8 cellular contexts compared by ENCODE assay signal in the genomic region with DNA sequence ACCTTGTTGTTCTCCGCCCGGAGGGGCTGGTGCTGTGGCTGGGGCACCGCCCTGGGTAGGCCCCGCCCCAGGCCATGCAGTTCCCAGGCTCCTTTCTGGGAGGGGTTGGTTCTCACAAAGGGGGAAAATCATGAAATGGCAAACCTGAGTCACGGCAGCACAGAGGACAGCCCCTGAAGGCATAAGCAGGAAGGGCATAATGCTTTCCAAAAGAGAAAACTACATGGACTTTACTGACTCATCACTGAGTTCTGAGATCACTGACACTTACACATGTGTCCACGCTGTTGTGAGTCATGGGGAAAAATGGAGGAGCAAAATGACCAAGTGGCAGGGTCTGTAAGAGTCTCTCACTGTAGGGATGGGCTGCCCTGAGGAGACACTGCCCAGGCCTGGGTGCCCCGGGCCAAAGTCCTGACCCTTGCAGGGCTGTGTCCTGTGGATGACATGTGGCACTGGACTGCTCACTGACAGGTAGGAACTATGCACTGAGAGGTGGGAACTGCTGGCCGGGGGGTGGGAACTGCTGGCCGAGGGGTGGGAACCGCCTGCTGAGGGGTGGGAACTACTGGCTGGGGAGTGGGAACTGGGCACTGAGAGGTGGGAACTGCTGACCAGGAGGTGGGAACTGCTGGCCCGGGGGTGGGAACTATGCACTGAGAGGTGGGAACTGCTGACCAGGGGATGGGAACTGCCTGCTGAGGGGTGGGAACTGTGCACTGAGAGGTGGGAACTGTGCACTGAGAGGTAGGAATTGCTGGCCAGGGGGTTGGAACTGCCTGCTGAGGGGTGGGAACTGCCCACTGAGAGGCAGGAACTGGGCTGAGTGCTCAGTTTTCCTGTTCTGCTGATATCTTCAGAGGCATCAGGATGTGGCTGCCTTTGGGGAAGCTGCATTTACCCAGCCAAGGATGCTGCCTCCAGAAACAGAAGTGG.
DNase-seq lines count a peak whose midpoint lies in the region; ATAC-seq, FAIRE-seq and TF ChIP-seq lines count a peak whose summit lies in the region.

No MANE protein-coding gene starts in this region.

- TF ChIP-seq POLR2A in A549 (IDR thresholded peaks at IDR 0.05; ENCODE audit: low read length) (no peak), K562 (conservative IDR thresholded peaks at IDR 0.05) (no peak), HepG2 (IDR thresholded peaks at IDR 0.05; ENCODE audit: insufficient read depth in 1 of 2, low read depth in 2 of 2, low read length in 2 of 2) (no peak), GM12892 (IDR thresholded peaks at IDR 0.05; ENCODE audit: low read depth, low read length) (no peak)

- H3K4me1 ChIP-seq in A549 (peaks cover 14% of the 10 kb centered on the region), K562 (replicated peaks in 1 of 2; ENCODE audit: control insufficient read depth in 2 of 2, insufficient read depth in 2 of 2, low read length in 2 of 2) (peaks cover 0 to 13% of the 10 kb centered on the region in 2 experiments; a peak in 1 of 5 replicates), HepG2 (ENCODE audit: insufficient read depth, low read length) (no peaks in the 10 kb centered on the region)

- H4K20me1 ChIP-seq in K562 (replicated peaks; ENCODE audit: control insufficient read depth, insufficient read depth, low read length) = peaks cover 19% of the 10 kb centered on the region
- no peaks in the 10 kb centered on the region for H4K20me1 ChIP-seq in HepG2 (ENCODE audit: insufficient read depth, low read length)

- TF ChIP-seq RAD21 in A549 (conservative IDR thresholded peaks at IDR 0.05 in 1 of 2, IDR thresholded peaks at IDR 0.05 in 1 of 2) = no peak
- no peak for TF ChIP-seq RAD21 in K562 (CRISPR knock-in tag; conservative IDR thresholded peaks at IDR 0.05 in 1 of 2, IDR thresholded peaks at IDR 0.05 in 1 of 2)
- no peak for TF ChIP-seq RAD21 in HepG2 (CRISPR knock-in tag; IDR thresholded peaks at IDR 0.05)

- ATAC-seq in A549 = peak; percentile 87 to 96
- ATAC-seq in HG03439 (IDR thresholded peaks at IDR 0.05; ENCODE audit: unreplicated experiment) = peak; percentile 50
- no peak for ATAC-seq in K562
- ATAC-seq in HepG2 = peak; percentile 13; the same call in 2 of the 3 replicates
- ATAC-seq in GM21723 (IDR thresholded peaks at IDR 0.05; ENCODE audit: unreplicated experiment) = no peak
- no peak for ATAC-seq in HG02852 (IDR thresholded peaks at IDR 0.05; ENCODE audit: unreplicated experiment)

- peak overlapping the region; percentile 70 to 85 for H3K27ac ChIP-seq in A549
- H3K27ac ChIP-seq in K562 (ENCODE audit: extremely low read depth, low read depth, low read length) = no peak overlapping the region
- H3K27ac ChIP-seq in HepG2 (ENCODE audit: extremely low read length, insufficient read depth, low read length) = no peak overlapping the region

- H3K4me2 ChIP-seq in A549 (peak overlapping the region; percentile 47), K562 (ENCODE audit: insufficient read depth, low read length) (no peak overlapping the region), HepG2 (ENCODE audit: low read depth, low read length) (no peak overlapping the region)

- CTCF ChIA-PET in A549 (lab: Yijun Ruan, JAX) (no interaction called here), K562 (lab: Yijun Ruan, JAX; ENCODE audit: low intra/inter-chr PET ratio) (no interaction called here), HepG2 (lab: Yijun Ruan, JAX; ENCODE audit: low intra/inter-chr PET ratio, low total read pairs) (no interaction called here)

- POLR2A ChIA-PET in A549 (lab: Yijun Ruan, JAX) = no interaction called here
- POLR2A ChIA-PET in K562 (lab: Yijun Ruan, JAX) = no interaction called here
- POLR2A ChIA-PET in HepG2 (lab: Yijun Ruan, JAX) = no interaction called here

- H2AFZ ChIP-seq in K562 (ENCODE audit: low read depth, low read length) = no peak overlapping the region
- H2AFZ ChIP-seq in HepG2 (ENCODE audit: low read length) = no peak overlapping the region

- FAIRE-seq in A549 (lab: Jason Lieb, UNC) (no peak), K562 (lab: Jason Lieb, UNC) (no peak), HepG2 (lab: Jason Lieb, UNC) (no peak), GM12892 (lab: Jason Lieb, UNC) (no peak)

- BruUV-seq in K562 (replicated peaks; lab: Mats Ljungman, UMichigan) (no TSS peak), HepG2 (replicated peaks; lab: Mats Ljungman, UMichigan) (no TSS peak)

- TF ChIP-seq CTCF in A549 (IDR thresholded peaks at IDR 0.05) = no peak
- no peak for TF ChIP-seq CTCF in K562 (IDR thresholded peaks at IDR 0.05 in 2 of 3, conservative IDR thresholded peaks at IDR 0.05 in 1 of 3; ENCODE audit: insufficient read depth in 2 of 3, low read depth in 1 of 3, low read length in 3 of 3)
- no peak for TF ChIP-seq CTCF in HepG2 (CRISPR knock-in tag; IDR thresholded peaks at IDR 0.05)

- peaks cover 74 to 83% of the 10 kb centered on the region in 2 experiments for H3K27me3 ChIP-seq in K562 (ENCODE audit: control insufficient read depth in 2 of 2, insufficient read depth in 2 of 2, low read length in 2 of 2)
- H3K27me3 ChIP-seq in HepG2 (ENCODE audit: control insufficient read depth in 1 of 2, insufficient read depth in 2 of 2, low read length in 2 of 2) = peaks cover 17 to 84% of the 10 kb centered on the region in 2 experiments

- 54% methylated on average over 7 of the region's 11 CpGs for WGBS in A549 (ENCODE audit: missing lambda C conversion rate)
- WGBS in K562 (ENCODE audit: insufficient coverage, low coverage, missing lambda C conversion rate) = under 1% methylated on average over 8 of the region's 11 CpGs
- 25% methylated on average over 10 of the region's 11 CpGs for WGBS in HepG2 (ENCODE audit: low lambda C conversion rate)

- in situ Hi-C loops in K562 (cut with MboI) (no loop called here), HepG2 (cut with HindIII; ENCODE audit: extremely low pct_ligation_motif_present, low pct_unique_long_range_greater_than_20kb) (no loop called here)

- H3K9me3 ChIP-seq in A549 = no peaks in the 10 kb centered on the region
- H3K9me3 ChIP-seq in K562 (replicated peaks; ENCODE audit: control insufficient read depth, insufficient read depth, low read depth, low read length) = no peaks in the 10 kb centered on the region
- no peaks in the 10 kb centered on the region for H3K9me3 ChIP-seq in HepG2 (ENCODE audit: low read length)

- peak; percentile 66 to 73 for DNase-seq in A549 (ENCODE audit: low read depth in 1 of 2, low spot score in 1 of 2)
- peak in 1 of 4 experiments; percentile 8 for DNase-seq in K562 (ENCODE audit: extremely low read depth in 1 of 4, low spot score in 3 of 4)
- peak; percentile 7 for DNase-seq in HepG2 (ENCODE audit: low spot score)
- DNase-seq in anterior cingulate cortex (lab: John Stamatoyannopoulos, UW) = no peak
- no peak for DNase-seq in GM12892 (ENCODE audit: insufficient read length)

- H3K79me2 ChIP-seq in K562 (ENCODE audit: control insufficient read depth, insufficient read depth, low read length) (no peaks in the 10 kb centered on the region), HepG2 (ENCODE audit: insufficient read depth, low read length) (no peaks in the 10 kb centered on the region)

- H3K36me3 ChIP-seq in K562 (ENCODE audit: control insufficient read depth, insufficient read depth, low read length) = no peaks in the 10 kb centered on the region
- no peaks in the 10 kb centered on the region for H3K36me3 ChIP-seq in HepG2 (replicated peaks in 1 of 2; ENCODE audit: control insufficient read depth in 1 of 2, insufficient read depth in 2 of 2, low read length in 2 of 2)

- H3K9me1 ChIP-seq in K562 (ENCODE audit: control insufficient read depth, insufficient read depth, low read length) = no peaks in the 10 kb centered on the region

- H3K4me3 ChIP-seq in A549 = no peak overlapping the region
- no peak overlapping the region for H3K4me3 ChIP-seq in K562
- H3K4me3 ChIP-seq in HepG2 (replicated peaks in 1 of 3; ENCODE audit: insufficient read depth in 1 of 3, low read depth in 2 of 3, low read length in 3 of 3) = no peak overlapping the region

- H3K9ac ChIP-seq in K562 (ENCODE audit: insufficient read depth in 1 of 2, low read depth in 2 of 2, low read length in 2 of 2) (no peak overlapping the region), HepG2 (ENCODE audit: insufficient read depth, low read depth, low read length) (no peak overlapping the region)

- TF ChIP-seq EP300 in A549 (IDR thresholded peaks at IDR 0.05) (no peak), K562 (IDR thresholded peaks at IDR 0.05; ENCODE audit: low read length) (no peak), HepG2 (IDR thresholded peaks at IDR 0.05; ENCODE audit: low read depth in 2 of 2, low read length in 2 of 2) (no peak), HepG2 (CRISPR knock-in tag; IDR thresholded peaks at IDR 0.05; ENCODE audit: borderline replicate concordance) (no peak)

- intact Hi-C loops in K562 (cut with micrococcal nuclease) (no loop called here), HepG2 (cut with micrococcal nuclease; ENCODE audit: unreplicated experiment) (no loop called here)

TF ChIP-seq in A549, 52 proteins besides CTCF, POLR2A, EP300 and RAD21 (continues in another document):
- TF ChIP-seq FOSL2 (IDR thresholded peaks at IDR 0.05) (peak; percentile 54; the same call in 1 of the 2 replicates), FOSL2 (CRISPR knock-in tag; IDR thresholded peaks at IDR 0.05) (peak; percentile 73), RCOR1 (IDR thresholded peaks at IDR 0.05; ENCODE audit: low read depth, low read length) (no peak), SMC3 (IDR thresholded peaks at IDR 0.05) (no peak), MAFK (IDR thresholded peaks at IDR 0.05; ENCODE audit: partially characterized antibody) (peak; percentile 34), CBX8 (IDR thresholded peaks at IDR 0.05) (no peak), ESRRA (IDR thresholded peaks at IDR 0.05; ENCODE audit: borderline replicate concordance, low read length) (no peak)

TF ChIP-seq in K562, 482 proteins besides CTCF, POLR2A, EP300 and RAD21 (continues in another document):
- 0 out of 2 replicates have a peak, but pooled peaks have one; percentile 6 for TF ChIP-seq JUN (IDR thresholded peaks at IDR 0.05; ENCODE audit: borderline replicate concordance, low read depth, low read length)
- no peak for TF ChIP-seq JUN (CRISPR knock-in tag; IDR thresholded peaks at IDR 0.05; ENCODE audit: borderline replicate concordance)

TF ChIP-seq in HepG2, 621 proteins besides CTCF, POLR2A, EP300 and RAD21 (continues in another document):
- no peak for TF ChIP-seq ZNF121 (CRISPR knock-in tag; IDR thresholded peaks at IDR 0.05)
- TF ChIP-seq SALL1 (CRISPR knock-in tag; IDR thresholded peaks at IDR 0.05) = no peak
- TF ChIP-seq BORCS8-MEF2B (CRISPR knock-in tag; IDR thresholded peaks at IDR 0.05) = no peak

Comparison
In these comparisons a context has a peak if more than half of its experiments do, and no peak if none do; other contexts are left out.
1. ATAC-seq: peak in A549 (2 of 2), HG03439 (single experiment) and HepG2 (single experiment); none in K562 (single experiment), GM21723 (single experiment) and HG02852 (single experiment).
2. DNase-seq: peak in A549 (2 of 2) and HepG2 (single experiment); none in anterior cingulate cortex (0 of 58) and GM12892 (single experiment).
3. H3K27ac ChIP-seq: peak in A549 (2 of 2); none in K562 (single experiment) and HepG2 (single experiment).